Comparison of ENCODE assay signal across 10 cellular contexts in the genomic region with DNA sequence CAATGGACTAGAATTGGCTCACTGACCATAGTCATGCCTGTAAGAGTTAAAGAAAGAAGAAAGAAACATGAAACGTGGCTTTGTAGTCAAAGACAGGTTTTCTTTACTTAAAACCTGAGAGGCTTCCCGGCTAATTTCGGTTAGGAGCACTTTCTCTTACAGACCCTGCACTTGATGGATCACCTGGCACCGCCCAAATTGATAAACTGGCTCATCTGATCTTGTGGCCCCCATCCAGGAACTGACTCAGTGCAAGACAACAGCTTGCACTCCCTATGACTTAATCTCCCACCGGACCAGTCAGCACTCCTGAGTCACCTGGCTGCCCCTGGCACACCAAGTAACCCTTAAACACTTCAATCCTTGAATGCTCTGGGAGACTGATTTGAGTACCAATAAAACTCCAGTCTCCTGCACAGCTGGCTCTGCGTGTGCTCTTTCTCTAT. TPM values are rescaled to one million over a fixed set of nuclear protein-coding genes. Genes with fewer than 3 reads are reported as not detected.
DNase-seq lines count a peak whose midpoint lies in the region; ATAC-seq and TF ChIP-seq lines count a peak whose summit lies in the region.
"Had no signal": no experiment of that assay in that cellular context is flagged by ENCODE, and none has a peak within 500 bp of the region (broad histone marks: within the 10 kb centered on the region; RNA-seq: fewer than 3 reads in every experiment).

No MANE protein-coding gene starts in this region.

- peak; percentile 16 for DNase-seq in activated CD4-positive, alpha-beta T cell treated with anti-CD3 and anti-CD28 coated beads for 36 hours
- DNase-seq in activated CD4-positive, alpha-beta T cell treated with anti-CD3 and anti-CD28 coated beads, Interleukin-2, amount 10 ng/mL, durations not matched to agents 24 days and 14 days: no peak
- DNase-seq in RWPE1 (ENCODE audit: low spot score) (peak; percentile 89), fibroblast of the aortic adventitia (ENCODE audit: low read depth) (peak; percentile 83), smooth muscle cell (lab: John Stamatoyannopoulos, UW; ENCODE audit: unreplicated experiment) (no peak), NCI-H187 (lab: John Stamatoyannopoulos, UW) (no peak), NCI-H1105 treated with DMSO at 0.1 percent for 48 hours (lab: John Stamatoyannopoulos, UW) (no peak)
- DNase-seq: activated naive CD4-positive, alpha-beta T cell had no signal

- peaks cover 3% of the 10 kb centered on the region for H3K79me2 ChIP-seq in smooth muscle cell (ENCODE audit: low read depth)

- no peak overlapping the region for H3K4me3 Mint-ChIP-seq in activated CD4-positive, alpha-beta T cell treated with anti-CD3 and anti-CD28 coated beads for 36 hours
- H3K4me3 Mint-ChIP-seq in activated CD4-positive, alpha-beta T cell treated with anti-CD3 and anti-CD28 coated beads, Interleukin-2, amount 10 ng/mL, durations not matched to agents 24 days and 14 days: no peak overlapping the region
- H3K4me3 Mint-ChIP-seq: B cell had no signal

- peak; percentile 36 for ATAC-seq in activated CD4-positive, alpha-beta T cell treated with anti-CD3 and anti-CD28 coated beads for 36 hours
- ATAC-seq in HG03135 (IDR thresholded peaks at IDR 0.05; ENCODE audit: unreplicated experiment): no peak

- peaks cover 58% of the 10 kb centered on the region for H3K36me3 Mint-ChIP-seq in activated CD4-positive, alpha-beta T cell treated with anti-CD3 and anti-CD28 coated beads for 36 hours (ENCODE audit: low read depth)
- peaks cover 47% of the 10 kb centered on the region for H3K36me3 Mint-ChIP-seq in activated CD4-positive, alpha-beta T cell treated with anti-CD3 and anti-CD28 coated beads, Interleukin-2, amount 10 ng/mL, durations not matched to agents 24 days and 14 days (ENCODE audit: low read depth)

- peaks cover 29% of the 10 kb centered on the region for H3K4me1 Mint-ChIP-seq in activated CD4-positive, alpha-beta T cell treated with anti-CD3 and anti-CD28 coated beads for 36 hours
- peaks cover 14% of the 10 kb centered on the region for H3K4me1 Mint-ChIP-seq in activated CD4-positive, alpha-beta T cell treated with anti-CD3 and anti-CD28 coated beads, Interleukin-2, amount 10 ng/mL, durations not matched to agents 24 days and 14 days

- WGBS in smooth muscle cell (ENCODE audit: low lambda C conversion rate): 89% methylated on average over 6 of the region's 6 CpGs

- no peaks in the 10 kb centered on the region for H3K27me3 Mint-ChIP-seq in activated CD4-positive, alpha-beta T cell treated with anti-CD3 and anti-CD28 coated beads for 36 hours
- no peaks in the 10 kb centered on the region for H3K27me3 Mint-ChIP-seq in activated CD4-positive, alpha-beta T cell treated with anti-CD3 and anti-CD28 coated beads, Interleukin-2, amount 10 ng/mL, durations not matched to agents 24 days and 14 days
- H3K27me3 Mint-ChIP-seq: B cell had no signal

- peaks cover 15% of the 10 kb centered on the region for H4K20me1 ChIP-seq in smooth muscle cell (ENCODE audit: low read depth)

- POLR2A ChIA-PET in activated CD4-positive, alpha-beta T cell treated with anti-CD3 and anti-CD28 coated beads for 36 hours (lab: Charles Lee): interaction anchor here (0.5 kb wide), 1 partner anchor 65 kb away, joined by 3 read pairs; a partner anchor contains a TSS
- POLR2A ChIA-PET in RWPE1 (lab: Yijun Ruan, JAX; ENCODE audit: low non-redundant PET): interaction anchor here (0.5 kb wide), 1 partner anchor 65 kb away, joined by 6 read pairs; a partner anchor contains a TSS

- H3K27ac ChIP-seq in RWPE1: peak overlapping the region; percentile 85
- H3K27ac ChIP-seq in smooth muscle cell (ENCODE audit: low read depth): peak overlapping the region; percentile 40

- no peak overlapping the region for H3K9ac ChIP-seq in smooth muscle cell (ENCODE audit: low read depth)

- H3F3A ChIP-seq in smooth muscle cell (ENCODE audit: low read depth): no peaks in the 10 kb centered on the region

- CTCF ChIA-PET in activated CD4-positive, alpha-beta T cell treated with anti-CD3 and anti-CD28 coated beads for 36 hours (lab: Charles Lee): interaction anchor here (0.7 to 2.6 kb wide), 14 partner anchors 11 to 281 kb away, joined by 3 to 10 read pairs (median 4); no protein-coding TSS in a partner anchor
- CTCF ChIA-PET in RWPE1 (lab: Yijun Ruan, JAX): interaction anchor here (0.6 to 0.8 kb wide), 4 partner anchors 20 to 329 kb away, joined by 3 to 6 read pairs (median 4); no protein-coding TSS in a partner anchor

- peaks cover 16% of the 10 kb centered on the region for H3K36me3 ChIP-seq in smooth muscle cell (ENCODE audit: low read depth)

- H3K4me3 ChIP-seq in fibroblast of the aortic adventitia (ENCODE audit: low read depth, low read length) (no peak overlapping the region), smooth muscle cell (no peak overlapping the region)

- no peaks in the 10 kb centered on the region for H3K9me3 Mint-ChIP-seq in activated CD4-positive, alpha-beta T cell treated with anti-CD3 and anti-CD28 coated beads for 36 hours (ENCODE audit: low read depth)
- H3K9me3 Mint-ChIP-seq in activated CD4-positive, alpha-beta T cell treated with anti-CD3 and anti-CD28 coated beads, Interleukin-2, amount 10 ng/mL, durations not matched to agents 24 days and 14 days: peaks cover 4% of the 10 kb centered on the region

- no peak overlapping the region for H3K27ac Mint-ChIP-seq in activated CD4-positive, alpha-beta T cell treated with anti-CD3 and anti-CD28 coated beads for 36 hours
- H3K27ac Mint-ChIP-seq in activated CD4-positive, alpha-beta T cell treated with anti-CD3 and anti-CD28 coated beads, Interleukin-2, amount 10 ng/mL, durations not matched to agents 24 days and 14 days: no peak overlapping the region
- H3K27ac Mint-ChIP-seq: B cell had no signal

- H3K4me1 ChIP-seq in smooth muscle cell (ENCODE audit: low read depth): no peaks in the 10 kb centered on the region

- TF ChIP-seq CTCF in RWPE1 (conservative IDR thresholded peaks at IDR 0.05; ENCODE audit: low read depth) (no peak), fibroblast of the aortic adventitia (IDR thresholded peaks at IDR 0.05; ENCODE audit: insufficient read depth, low read length) (no peak), smooth muscle cell (IDR thresholded peaks at IDR 0.05; ENCODE audit: borderline replicate concordance, insufficient read depth, poor library complexity, severe bottlenecking) (no peak)

- no peak overlapping the region for H2AFZ ChIP-seq in smooth muscle cell (ENCODE audit: low read depth)

- no peaks in the 10 kb centered on the region for H3K27me3 ChIP-seq in smooth muscle cell (ENCODE audit: low read depth)

- intact Hi-C loops in activated CD4-positive, alpha-beta T cell treated with anti-CD3 and anti-CD28 coated beads for 36 hours (cut with DNase I, micrococcal nuclease): no loop called here
- intact Hi-C loops in activated CD4-positive, alpha-beta T cell treated with anti-CD3 and anti-CD28 coated beads, Interleukin-2, amount 10 ng/mL, durations not matched to agents 24 days and 14 days (cut with micrococcal nuclease): no loop called here

- no peak overlapping the region for H3K4me2 ChIP-seq in smooth muscle cell

- no peaks in the 10 kb centered on the region for H3K9me3 ChIP-seq in smooth muscle cell (replicated peaks; ENCODE audit: low read depth)

RNA-seq across cellular contexts. Expression of a gene that starts 12.3 kb away (rescaled TPM):
- 10 to 100 TPM; 77.2 to 99.3 TPM for total RNA-seq in activated CD4-positive, alpha-beta T cell treated with anti-CD3 and anti-CD28 coated beads for 36 hours
- 94.0 and 98.0 TPM in 2 replicates for total RNA-seq in activated CD4-positive, alpha-beta T cell treated with anti-CD3 and anti-CD28 coated beads, Interleukin-2, amount 10 ng/mL, durations not matched to agents 24 days and 14 days
- 98.1 and 99.3 TPM in 2 replicates for total RNA-seq in fibroblast of the aortic adventitia (ENCODE audit: low replicate concordance)
- 63.7 and 72.2 TPM in 2 replicates for total RNA-seq in smooth muscle cell
- 95.4 and 104 TPM in 2 replicates for polyA plus RNA-seq in smooth muscle cell

RNA-seq across cellular contexts. Expression of a gene that starts 37.0 kb away (rescaled TPM):
- total RNA-seq in activated CD4-positive, alpha-beta T cell treated with anti-CD3 and anti-CD28 coated beads for 36 hours: 10 to 100 TPM; 67.6 to 81.7 TPM
- 65.0 and 67.7 TPM in 2 replicates for total RNA-seq in activated CD4-positive, alpha-beta T cell treated with anti-CD3 and anti-CD28 coated beads, Interleukin-2, amount 10 ng/mL, durations not matched to agents 24 days and 14 days
- total RNA-seq in fibroblast of the aortic adventitia (ENCODE audit: low replicate concordance) (46.4 and 156 TPM in 2 replicates), smooth muscle cell (178 and 180 TPM in 2 replicates)
- 180 and 182 TPM in 2 replicates for polyA plus RNA-seq in smooth muscle cell

Comparison
In these comparisons a context has a peak if more than half of its experiments do, and no peak if none do; other contexts are left out.
1. DNase-seq: peak in activated CD4-positive, alpha-beta T cell treated with anti-CD3 and anti-CD28 coated beads for 36 hours (single experiment), RWPE1 (single experiment) and fibroblast of the aortic adventitia (single experiment); none in activated CD4-positive, alpha-beta T cell treated with anti-CD3 and anti-CD28 coated beads, Interleukin-2, amount 10 ng/mL, durations not matched to agents 24 days and 14 days (single experiment), smooth muscle cell (single experiment), NCI-H187 (0 of 2) and NCI-H1105 treated with DMSO at 0.1 percent for 48 hours (single experiment).